ENCODE assay signal across 25 cellular contexts in genomic region chr7:138832966-138833365, GRCh38. TPM values are rescaled to one million over a fixed set of nuclear protein-coding genes. Genes with fewer than 3 reads are reported as not detected.
DNase-seq lines count a peak whose midpoint lies in the region; ATAC-seq, FAIRE-seq and TF ChIP-seq lines count a peak whose summit lies in the region.
"Had no signal": no experiment of that assay in that cellular context is flagged by ENCODE, and none has a peak within 500 bp of the region (broad histone marks: within the 10 kb centered on the region; RNA-seq: fewer than 3 reads in every experiment).

No MANE protein-coding gene starts in this region.

- WGBS in K562 (ENCODE audit: insufficient coverage, low coverage, missing lambda C conversion rate) = 2% methylated on average over 10 of the region's 10 CpGs

- H3K4me1 Mint-ChIP-seq in osteocyte (ENCODE audit: unreplicated experiment) = peaks cover 7% of the 10 kb centered on the region

- H4K20me1 ChIP-seq in PC-3 (ENCODE audit: low read length) (no peaks in the 10 kb centered on the region), K562 (replicated peaks; ENCODE audit: control insufficient read depth, insufficient read depth, low read length) (no peaks in the 10 kb centered on the region; the same call in 1 of the 2 replicates)
- H4K20me1 ChIP-seq: BLaER1 had no signal

- H3K9me3 Mint-ChIP-seq in osteocyte (ENCODE audit: unreplicated experiment) = no peaks in the 10 kb centered on the region
- H3K9me3 Mint-ChIP-seq: CD4-positive, alpha-beta T cell; CD8-positive, alpha-beta T cell had no signal

- H3F3A ChIP-seq in PC-3 (ENCODE audit: low read length, unreplicated experiment) = no peaks in the 10 kb centered on the region

- TF ChIP-seq POLR2A in K562 (conservative IDR thresholded peaks at IDR 0.05) = no peak

- H3K27me3 Mint-ChIP-seq in osteocyte (ENCODE audit: unreplicated experiment) = no peaks in the 10 kb centered on the region

- TF ChIP-seq CTCF in PC-3 (conservative IDR thresholded peaks at IDR 0.05; ENCODE audit: low read depth, low read length) = no peak
- TF ChIP-seq CTCF in K562 (IDR thresholded peaks at IDR 0.05 in 2 of 3, conservative IDR thresholded peaks at IDR 0.05 in 1 of 3; ENCODE audit: insufficient read depth in 2 of 3, low read depth in 1 of 3, low read length in 3 of 3) = no peak
- no peak for TF ChIP-seq CTCF in osteocyte (IDR thresholded peaks at IDR 0.05)

- H3K9ac ChIP-seq in PC-3 (ENCODE audit: low read length) (no peak overlapping the region), K562 (ENCODE audit: insufficient read depth in 1 of 2, low read depth in 2 of 2, low read length in 2 of 2) (no peak overlapping the region)
- H3K9ac ChIP-seq: BLaER1 had no signal

- CTCF ChIA-PET in PC-3 (lab: Charles Lee) (no interaction called here), K562 (lab: Yijun Ruan, JAX; ENCODE audit: low intra/inter-chr PET ratio) (no interaction called here)

- TF ChIP-seq EP300 in K562 (IDR thresholded peaks at IDR 0.05; ENCODE audit: low read length) = no peak

- in situ Hi-C loops in K562 (cut with MboI) = no loop called here

- H3K27ac ChIP-seq in PC-3 (ENCODE audit: low read length) (no peak overlapping the region), K562 (ENCODE audit: extremely low read depth, low read depth, low read length) (no peak overlapping the region)
- H3K27ac ChIP-seq: BLaER1, C4-2B had no signal

- ATAC-seq in PC-3 = no peak
- ATAC-seq in K562 = no peak
- ATAC-seq in HG03520 (IDR thresholded peaks at IDR 0.05; ENCODE audit: unreplicated experiment) = no peak
- ATAC-seq in HG02840 (IDR thresholded peaks at IDR 0.05; ENCODE audit: low FRiP score, unreplicated experiment) = no peak
- ATAC-seq: CD8-positive, alpha-beta T cell had no signal

- intact Hi-C loops in PC-3 (cut with micrococcal nuclease) = no loop called here
- intact Hi-C loops in K562 (cut with micrococcal nuclease) = no loop called here

- H3K27ac Mint-ChIP-seq in osteocyte (ENCODE audit: unreplicated experiment) = no peak overlapping the region
- H3K27ac Mint-ChIP-seq: CD4-positive, alpha-beta T cell; CD8-positive, alpha-beta T cell had no signal

- peaks cover 24% of the 10 kb centered on the region for H3K36me3 ChIP-seq in PC-3 (ENCODE audit: low read depth, low read length)
- no peaks in the 10 kb centered on the region for H3K36me3 ChIP-seq in K562 (ENCODE audit: control insufficient read depth, insufficient read depth, low read length)

- DNase-seq in PC-3 = no peak
- no peak for DNase-seq in K562 (ENCODE audit: extremely low read depth in 1 of 4, low spot score in 3 of 4)
- DNase-seq in osteocyte (ENCODE audit: extremely low spot score, unreplicated experiment) = peak; percentile 38
- no peak for DNase-seq in NCI-H1694 (lab: John Stamatoyannopoulos, UW)
- DNase-seq in HPDE6-E6E7 (ENCODE audit: extremely low spot score) = no peak
- DNase-seq: 8988T; ACHN; BE2C; Caco-2; Calu3; CD4-positive, alpha-beta T cell; CD8-positive, alpha-beta T cell; DMS79 treated with DMSO at 0.1 percent for 48 hours; GF-D8 had no signal

- H3K36me3 Mint-ChIP-seq in osteocyte (ENCODE audit: unreplicated experiment) = peaks cover 14% of the 10 kb centered on the region
- H3K36me3 Mint-ChIP-seq: CD8-positive, alpha-beta T cell had no signal

- H3K4me2 ChIP-seq in PC-3 (ENCODE audit: low read length) (no peak overlapping the region), K562 (ENCODE audit: insufficient read depth, low read length) (no peak overlapping the region)

- BruUV-seq in PC-3 (replicated peaks; lab: Mats Ljungman, UMichigan) = TSS peak; percentile 1
- BruUV-seq in K562 (replicated peaks; lab: Mats Ljungman, UMichigan) = no TSS peak

- H3K79me2 ChIP-seq in PC-3 (ENCODE audit: low read length) (no peaks in the 10 kb centered on the region), K562 (ENCODE audit: control insufficient read depth, insufficient read depth, low read length) (no peaks in the 10 kb centered on the region)

- FAIRE-seq in K562 (lab: Jason Lieb, UNC) = no peak
- FAIRE-seq: A204.1, D721Med, G401.6, GM12891, GM19239 had no signal

- H3K27me3 ChIP-seq in PC-3 (ENCODE audit: low read length) (no peaks in the 10 kb centered on the region), K562 (ENCODE audit: control insufficient read depth in 2 of 2, insufficient read depth in 2 of 2, low read length in 2 of 2) (peaks cover 80 to 82% of the 10 kb centered on the region in 2 experiments)
- H3K27me3 ChIP-seq: BE2C, BLaER1 had no signal

- H3K4me3 Mint-ChIP-seq in osteocyte (ENCODE audit: unreplicated experiment) = no peak overlapping the region
- H3K4me3 Mint-ChIP-seq: CD4-positive, alpha-beta T cell; CD8-positive, alpha-beta T cell had no signal

- H3K4me3 ChIP-seq in PC-3 (ENCODE audit: low read length) (no peak overlapping the region), K562 (no peak overlapping the region)
- H3K4me3 ChIP-seq: BLaER1 had no signal

- H2AFZ ChIP-seq in PC-3 (ENCODE audit: low read length) (no peak overlapping the region), K562 (ENCODE audit: low read depth, low read length) (no peak overlapping the region)

- H3K9me2 ChIP-seq in PC-3 (replicated peaks; ENCODE audit: low read length) = no peaks in the 10 kb centered on the region

- H3K4me1 ChIP-seq in PC-3 (ENCODE audit: insufficient read depth, low read length) = peaks cover 10% of the 10 kb centered on the region
- H3K4me1 ChIP-seq in K562 (replicated peaks in 1 of 2; ENCODE audit: control insufficient read depth in 2 of 2, insufficient read depth in 2 of 2, low read length in 2 of 2) = peaks cover 0 to 4% of the 10 kb centered on the region in 2 experiments; a peak in 2 of 5 replicates
- H3K4me1 ChIP-seq: BE2C, Caco-2 had no signal

- POLR2A ChIA-PET in PC-3 (lab: Charles Lee; ENCODE audit: unreplicated experiment) = no interaction called here
- POLR2A ChIA-PET in K562 (lab: Yijun Ruan, JAX) = interaction anchor here (1.1 kb wide), 1 partner anchor 9 kb away, joined by 3 read pairs; no protein-coding TSS in a partner anchor

- H3K9me3 ChIP-seq in PC-3 (ENCODE audit: low read length) (no peaks in the 10 kb centered on the region), K562 (replicated peaks; ENCODE audit: control insufficient read depth, insufficient read depth, low read depth, low read length) (no peaks in the 10 kb centered on the region)
- H3K9me3 ChIP-seq: BE2C, BLaER1, Caco-2 had no signal

- no peaks in the 10 kb centered on the region for H3K9me1 ChIP-seq in K562 (ENCODE audit: control insufficient read depth, insufficient read depth, low read length)

- no peak for TF ChIP-seq RAD21 in K562 (CRISPR knock-in tag; conservative IDR thresholded peaks at IDR 0.05 in 1 of 2, IDR thresholded peaks at IDR 0.05 in 1 of 2)

TF ChIP-seq in K562, 482 proteins besides CTCF, POLR2A, EP300 and RAD21 (continues in another document):
- TF ChIP-seq ZNF695 (CRISPR knock-in tag; IDR thresholded peaks at IDR 0.05) = no peak
- no peak for TF ChIP-seq CHCHD3 (CRISPR knock-in tag; IDR thresholded peaks at IDR 0.05)
- 0 out of 4 replicates have a peak, but pooled peaks of 1 of the 2 experiments have one; percentile 39 for TF ChIP-seq FOXA3 (CRISPR knock-in tag; conservative IDR thresholded peaks at IDR 0.05 in 1 of 2, IDR thresholded peaks at IDR 0.05 in 1 of 2)

RNA-seq across cellular contexts. Expression of gene ATP6V0A4, which starts 35.0 kb away (rescaled TPM):
- 0.86 and 1.0 TPM in 2 replicates for total RNA-seq in PC-3 (2014; rRNA removed)
- total RNA-seq in K562 (2011; cell fraction: chromatin; rRNA removed; ENCODE audit: low replicate concordance) = not detected in 2 replicates
- total RNA-seq in K562 (2011; cell fraction: nucleolus; rRNA removed) = not detected in 2 replicates
- not detected in 2 replicates for total RNA-seq in K562 (2011; cell fraction: nucleoplasm; rRNA removed)
- not detected in 2 replicates for total RNA-seq in K562 (2014; rRNA removed)
- not detected in 2 replicates for total RNA-seq in K562 (2014; rRNA removed; fragmentation: Illumina TruSeq; extraction: Trizol)
- total RNA-seq in K562 (2015; rRNA removed; fragmentation: Illumina TruSeq; extraction: Trizol) = not detected in 2 replicates
- not detected in 2 replicates for total RNA-seq in K562 (2021)
- not detected in 2 replicates for polyA plus RNA-seq in K562 (2011; rRNA removed)
- not detected in 2 replicates for polyA plus RNA-seq in K562 (2011; cell fraction: cytosol; rRNA removed)
- polyA plus RNA-seq in K562 (2011; cell fraction: nucleus; rRNA removed) = not detected in 2 replicates
- not detected in 2 replicates for polyA plus RNA-seq in K562 (2012)
- polyA plus RNA-seq in K562 (2014; fragmentation: Illumina TruSeq; extraction: Trizol) = not detected in 2 replicates
- polyA plus RNA-seq in K562 (2014; fragmentation: Nextera tagmentation; extraction: Ambion mirVana) = under 1 TPM in 1 of 2 experiments, not detected in 1; 0.03 TPM
- polyA plus RNA-seq in K562 (2014; rRNA removed) = not detected in 2 replicates
- polyA minus RNA-seq in K562 (2011; rRNA and poly(A)+ RNA removed) = not detected in 2 replicates
- polyA minus RNA-seq in K562 (2011; cell fraction: cytosol; rRNA and poly(A)+ RNA removed) = not detected in 2 replicates
- not detected in 2 replicates for polyA minus RNA-seq in K562 (2011; cell fraction: nucleus; rRNA and poly(A)+ RNA removed)
- 0.64 and 0.65 TPM in 2 replicates for total RNA-seq in osteocyte
- total RNA-seq: A673; CD4-positive, alpha-beta T cell; CD8-positive, alpha-beta T cell had no signal
- polyA plus RNA-seq: AG04450 had no signal

RNA-seq across cellular contexts. Expression of gene TMEM213, which starts 35.2 kb away (rescaled TPM):
- total RNA-seq in PC-3 (2014; rRNA removed) (not detected in 2 replicates), K562 (2014; rRNA removed) (not detected in 2 replicates), K562 (2014; rRNA removed; fragmentation: Illumina TruSeq; extraction: Trizol) (not detected in 2 replicates), K562 (2015; rRNA removed; fragmentation: Illumina TruSeq; extraction: Trizol) (not detected in 2 replicates), K562 (2021) (not detected in 2 replicates), osteocyte (not detected in 2 replicates)
- total RNA-seq in K562 (2011; cell fraction: chromatin; rRNA removed; ENCODE audit: low replicate concordance) = not detected in 2 replicates
- total RNA-seq in K562 (2011; cell fraction: nucleolus; rRNA removed) = not detected in 2 replicates
- not detected in 2 replicates for total RNA-seq in K562 (2011; cell fraction: nucleoplasm; rRNA removed)
- polyA plus RNA-seq in K562 (2011; rRNA removed) (not detected in 2 replicates), K562 (2014; fragmentation: Illumina TruSeq; extraction: Trizol) (not detected in 2 replicates), K562 (2014; fragmentation: Nextera tagmentation; extraction: Ambion mirVana) (not detected), K562 (2014; rRNA removed) (not detected in 2 replicates)
- not detected in 2 replicates for polyA plus RNA-seq in K562 (2011; cell fraction: cytosol; rRNA removed)
- polyA plus RNA-seq in K562 (2011; cell fraction: nucleus; rRNA removed) = not detected in 2 replicates
- not detected in 2 replicates for polyA plus RNA-seq in K562 (2012)
- polyA minus RNA-seq in K562 (2011; rRNA and poly(A)+ RNA removed) = not detected in 2 replicates
- polyA minus RNA-seq in K562 (2011; cell fraction: cytosol; rRNA and poly(A)+ RNA removed) = not detected in 2 replicates
- not detected in 2 replicates for polyA minus RNA-seq in K562 (2011; cell fraction: nucleus; rRNA and poly(A)+ RNA removed)
- total RNA-seq: A673; Caco-2; CD4-positive, alpha-beta T cell; CD8-positive, alpha-beta T cell had no signal
- polyA plus RNA-seq: AG04450 had no signal
